ENCODE assay signal across 8 cellular contexts in genomic region chr17:17043668-17044226, GRCh38. TPM values are rescaled to one million over a fixed set of nuclear protein-coding genes. Genes with fewer than 3 reads are reported as not detected.
DNase-seq lines count a peak whose midpoint lies in the region; ATAC-seq and TF ChIP-seq lines count a peak whose summit lies in the region.

No MANE protein-coding gene starts in this region.

- DNase-seq in Calu3 (no peak), M059J (ENCODE audit: low read depth) (peak; percentile 72), coronary artery (ENCODE audit: low spot score) (peak; percentile 77), middle frontal gyrus (ENCODE audit: extremely low spot score, low spot score) (no peak)

- TF ChIP-seq CTCF in Calu3 (IDR thresholded peaks at IDR 0.05; ENCODE audit: unreplicated experiment) (no peak), coronary artery (IDR thresholded peaks at IDR 0.05) (no peak)

- peak overlapping the region; percentile 86 for H3K4me3 Mint-ChIP-seq in Calu3 (ENCODE audit: low read depth, unreplicated experiment)

- H3K4me3 ChIP-seq in coronary artery: peak overlapping the region; percentile 73
- H3K4me3 ChIP-seq in mucosa of stomach (ENCODE audit: low read length): peak overlapping the region; percentile 76

- peaks cover 69% of the 10 kb centered on the region for H3K36me3 Mint-ChIP-seq in Calu3 (ENCODE audit: insufficient read depth, unreplicated experiment)

- no TSS peak for BruUV-seq in Calu3 (replicated peaks; lab: Mats Ljungman, UMichigan)

- peak overlapping the region; percentile 64 for H3K27ac Mint-ChIP-seq in Calu3 (ENCODE audit: unreplicated experiment)

- H3K9me3 Mint-ChIP-seq in Calu3 (ENCODE audit: low read depth, unreplicated experiment): no peaks in the 10 kb centered on the region

- CTCF ChIA-PET in Calu3 (lab: Charles Lee): interaction anchor here (0.6 to 0.9 kb wide), 3 partner anchors 12 to 16 kb away, joined by 3 to 5 read pairs (median 4); no protein-coding TSS in a partner anchor

- H3K4me1 ChIP-seq in mucosa of stomach (ENCODE audit: control insufficient read depth, insufficient read depth, low read length): peaks cover 45% of the 10 kb centered on the region

- no peaks in the 10 kb centered on the region for H3K36me3 ChIP-seq in mucosa of stomach (ENCODE audit: control insufficient read depth, insufficient read depth, low read length)

- no peaks in the 10 kb centered on the region for H3K27me3 ChIP-seq in mucosa of stomach (ENCODE audit: control insufficient read depth, insufficient read depth, low read length)

- intact Hi-C loops in Calu3 (cut with micrococcal nuclease; ENCODE audit: unreplicated experiment): no loop called here

- peak overlapping the region; percentile 91 for H3K9ac ChIP-seq in mucosa of stomach (ENCODE audit: low read length)

- peaks cover 37% of the 10 kb centered on the region for H3K4me1 Mint-ChIP-seq in Calu3 (ENCODE audit: low read depth, unreplicated experiment)

- no peaks in the 10 kb centered on the region for H3K9me3 ChIP-seq in mucosa of stomach (ENCODE audit: control insufficient read depth, low read length)

- ATAC-seq in HG02973 (IDR thresholded peaks at IDR 0.05; ENCODE audit: unreplicated experiment) (no peak), HG03442 (IDR thresholded peaks at IDR 0.05; ENCODE audit: unreplicated experiment) (no peak), HG02610 (IDR thresholded peaks at IDR 0.05; ENCODE audit: unreplicated experiment) (no peak)

- peak overlapping the region; percentile 91 for H3K27ac ChIP-seq in coronary artery

- no peaks in the 10 kb centered on the region for H3K27me3 Mint-ChIP-seq in Calu3 (ENCODE audit: unreplicated experiment)

RNA-seq across cellular contexts. Expression of gene MPRIP, which starts 1.5 kb away (rescaled TPM):
- total RNA-seq in Calu3 (2022): 338 and 423 TPM in 2 replicates
- total RNA-seq in M059J (2014; rRNA removed; shearing (Covaris generic)): 78.2 and 127 TPM in 2 replicates

Comparison
In these comparisons a context has a peak if more than half of its experiments do, and no peak if none do; other contexts are left out.
1. DNase-seq: peak in M059J (single experiment) and coronary artery (single experiment); none in Calu3 (single experiment) and middle frontal gyrus (single experiment).